Comparison of ENCODE assay signal across 14 cellular contexts in the genomic region with DNA sequence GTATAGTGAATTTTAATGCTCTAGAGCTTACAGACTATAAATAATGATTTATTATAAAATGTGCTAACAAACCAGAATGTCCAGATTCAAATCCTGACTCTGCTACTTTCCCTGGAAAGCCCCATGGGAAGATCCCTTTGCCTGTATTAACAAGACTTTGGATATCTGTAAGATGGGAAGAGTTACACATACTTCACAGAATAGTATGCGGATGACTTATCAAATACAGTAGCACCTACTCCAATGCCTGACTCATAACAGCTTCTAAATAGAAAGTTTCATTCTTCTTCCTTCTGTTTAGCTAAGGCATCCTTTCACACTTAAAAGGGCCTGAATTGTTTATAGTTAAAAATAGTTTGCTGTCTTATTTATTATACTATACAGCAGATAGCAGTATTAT.
DNase-seq lines count a peak whose midpoint lies in the region; ATAC-seq and TF ChIP-seq lines count a peak whose summit lies in the region.
"Had no signal": no experiment of that assay in that cellular context is flagged by ENCODE, and none has a peak within 500 bp of the region (broad histone marks: within the 10 kb centered on the region; RNA-seq: fewer than 3 reads in every experiment).

No MANE protein-coding gene starts in this region.

- H3K4me2 ChIP-seq in GM23248 (ENCODE audit: unreplicated experiment) = peak overlapping the region; percentile 52

- 17 to 21% methylated on average over 1 of the region's 1 CpG for WGBS in GM23248 (ENCODE audit: low coverage in 1 of 2, low lambda C conversion rate in 2 of 2, missing lambda C conversion rate in 2 of 2), 2 experiments
- WGBS in sigmoid colon, 2 donors = 89 to 90% methylated on average over 1 of the region's 1 CpG

- H3K27me3 ChIP-seq in GM23248 (replicated peaks; ENCODE audit: insufficient read depth) (no peaks in the 10 kb centered on the region), SJSA1 (replicated peaks) (no peaks in the 10 kb centered on the region), gastrocnemius medialis (no peaks in the 10 kb centered on the region), sigmoid colon (no peaks in the 10 kb centered on the region)

- no peaks in the 10 kb centered on the region for H3K9me3 ChIP-seq in GM23248 (ENCODE audit: low read depth)
- H3K9me3 ChIP-seq in SJSA1 (replicated peaks) = no peaks in the 10 kb centered on the region
- no peaks in the 10 kb centered on the region for H3K9me3 ChIP-seq in gastrocnemius medialis
- H3K9me3 ChIP-seq in sigmoid colon = no peaks in the 10 kb centered on the region

- no peak overlapping the region for H3K27ac Mint-ChIP-seq in activated T-cell treated with anti-CD3 and anti-CD28 coated beads, Interleukin-2, amount 50 U/mL, for 24 hours
- H3K27ac Mint-ChIP-seq: CD4-positive, CD25-positive, alpha-beta regulatory T cell; endodermal cell had no signal

- no peaks in the 10 kb centered on the region for H3K36me3 ChIP-seq in GM23248 (ENCODE audit: low read depth)
- H3K36me3 ChIP-seq in SJSA1 = no peaks in the 10 kb centered on the region
- no peaks in the 10 kb centered on the region for H3K36me3 ChIP-seq in gastrocnemius medialis
- no peaks in the 10 kb centered on the region for H3K36me3 ChIP-seq in sigmoid colon

- TF ChIP-seq CTCF in fibroblast of mammary gland (conservative IDR thresholded peaks at IDR 0.05; ENCODE audit: control insufficient read depth, insufficient read depth, low read depth, low read length) (no peak), gastrocnemius medialis (IDR thresholded peaks at IDR 0.05 in 4 of 5, conservative IDR thresholded peaks at IDR 0.05 in 1 of 5) (no peak), sigmoid colon (IDR thresholded peaks at IDR 0.05) (no peak)

- H3K9ac ChIP-seq in GM23248 = peak overlapping the region; percentile 25

- no peak for TF ChIP-seq EP300 in sigmoid colon (IDR thresholded peaks at IDR 0.05)

- intact Hi-C loops in gastrocnemius medialis (cut with DNase I; ENCODE audit: low total_unique reads) = no loop called here
- intact Hi-C loops in sigmoid colon (cut with DNase I) = no loop called here

- H3F3A ChIP-seq in GM23248 (ENCODE audit: insufficient read depth) = peaks cover 42% of the 10 kb centered on the region

- DNase-seq in GM23248 = peak; percentile 89
- peak in 1 of 2 experiments; percentile 50 for DNase-seq in SJSA1 (ENCODE audit: low read depth in 1 of 2, low spot score in 2 of 2)
- DNase-seq in fibroblast of mammary gland (ENCODE audit: low read depth) = peak; percentile 73
- DNase-seq in gastrocnemius medialis = no peak
- DNase-seq in activated T-cell treated with anti-CD3 and anti-CD28 coated beads, Interleukin-2, amount 50 U/mL, for 24 hours = no peak
- no peak for DNase-seq in sigmoid colon
- DNase-seq: CD4-positive, CD25-positive, alpha-beta regulatory T cell; GF-D8; NCI-H2081; stimulated activated CD4-positive, alpha-beta T cell treated with anti-CD3 and anti-CD28 coated beads, Interleukin-4, amount 100 ng/mL, for 4 hours; stimulated activated naive CD4-positive, alpha-beta T cell treated with Interleukin-2 at 50 U/mL for 16 hours had no signal

- no peaks in the 10 kb centered on the region for H4K20me1 ChIP-seq in GM23248 (ENCODE audit: insufficient read depth)

- no peak overlapping the region for H3K4me3 ChIP-seq in GM23248
- no peak overlapping the region for H3K4me3 ChIP-seq in SJSA1
- H3K4me3 ChIP-seq in fibroblast of mammary gland (ENCODE audit: control insufficient read depth, low read depth, low read length) = no peak overlapping the region
- no peak overlapping the region for H3K4me3 ChIP-seq in gastrocnemius medialis
- no peak overlapping the region for H3K4me3 ChIP-seq in sigmoid colon

- no peak overlapping the region for H2AFZ ChIP-seq in GM23248

- in situ Hi-C loops in GM23248 (cut with MboI) (no loop called here), gastrocnemius medialis (cut with MboI; ENCODE audit: low sequenced_read_pairs in 4 of 4) (no loop called here)

- H3K27ac ChIP-seq in GM23248 (peak overlapping the region; percentile 77), SJSA1 (peak overlapping the region; percentile 91), gastrocnemius medialis (peak overlapping the region; percentile 54 to 74 (median 62)), sigmoid colon (no peak overlapping the region)

- no peaks in the 10 kb centered on the region for H3K4me1 Mint-ChIP-seq in activated T-cell treated with anti-CD3 and anti-CD28 coated beads, Interleukin-2, amount 50 U/mL, for 24 hours (ENCODE audit: low read depth)
- H3K4me1 Mint-ChIP-seq: endodermal cell had no signal

- H3K36me3 Mint-ChIP-seq in activated T-cell treated with anti-CD3 and anti-CD28 coated beads, Interleukin-2, amount 50 U/mL, for 24 hours (ENCODE audit: low read depth) = peaks cover 4% of the 10 kb centered on the region

- ATAC-seq in gastrocnemius medialis (no peak), HG03571 (IDR thresholded peaks at IDR 0.05; ENCODE audit: unreplicated experiment) (no peak), HG02642 (IDR thresholded peaks at IDR 0.05; ENCODE audit: poor library complexity, unreplicated experiment) (no peak)

- no peaks in the 10 kb centered on the region for H3K27me3 Mint-ChIP-seq in activated T-cell treated with anti-CD3 and anti-CD28 coated beads, Interleukin-2, amount 50 U/mL, for 24 hours
- H3K27me3 Mint-ChIP-seq: CD4-positive, CD25-positive, alpha-beta regulatory T cell had no signal

- no peaks in the 10 kb centered on the region for H3K9me2 ChIP-seq in GM23248 (ENCODE audit: insufficient read depth)

- H3K9me3 Mint-ChIP-seq in activated T-cell treated with anti-CD3 and anti-CD28 coated beads, Interleukin-2, amount 50 U/mL, for 24 hours = no peaks in the 10 kb centered on the region
- H3K9me3 Mint-ChIP-seq: endodermal cell had no signal

- H3K79me2 ChIP-seq in GM23248 (ENCODE audit: insufficient read depth) = peaks cover 7% of the 10 kb centered on the region; the same call in 1 of the 2 replicates

- H3K4me3 Mint-ChIP-seq in activated T-cell treated with anti-CD3 and anti-CD28 coated beads, Interleukin-2, amount 50 U/mL, for 24 hours = no peak overlapping the region
- H3K4me3 Mint-ChIP-seq: CD4-positive, CD25-positive, alpha-beta regulatory T cell; endodermal cell had no signal

- H3K4me1 ChIP-seq in GM23248 (ENCODE audit: insufficient read depth) (peaks cover 42% of the 10 kb centered on the region), SJSA1 (replicated peaks) (peaks cover 24% of the 10 kb centered on the region), gastrocnemius medialis (peaks cover 15 to 23% of the 10 kb centered on the region in 2 donors), sigmoid colon (peaks cover 0 to 3% (median 0%) of the 10 kb centered on the region in 4 donors)

- TF ChIP-seq POLR2A in gastrocnemius medialis (IDR thresholded peaks at IDR 0.05) (no peak), sigmoid colon (IDR thresholded peaks at IDR 0.05) (no peak)

Comparison
In these comparisons a context has a peak if more than half of its experiments do, and no peak if none do; other contexts are left out.
1. DNase-seq: peak in GM23248 (single experiment) and fibroblast of mammary gland (single experiment); none in gastrocnemius medialis (0 of 2), activated T-cell treated with anti-CD3 and anti-CD28 coated beads, Interleukin-2, amount 50 U/mL, for 24 hours (single experiment) and sigmoid colon (single experiment).
2. H3K27ac ChIP-seq: peak in GM23248 (single experiment), SJSA1 (single experiment) and gastrocnemius medialis (4 of 4); none in sigmoid colon (0 of 4).